ENCODE assay signal across 39 cellular contexts in the genomic region with DNA sequence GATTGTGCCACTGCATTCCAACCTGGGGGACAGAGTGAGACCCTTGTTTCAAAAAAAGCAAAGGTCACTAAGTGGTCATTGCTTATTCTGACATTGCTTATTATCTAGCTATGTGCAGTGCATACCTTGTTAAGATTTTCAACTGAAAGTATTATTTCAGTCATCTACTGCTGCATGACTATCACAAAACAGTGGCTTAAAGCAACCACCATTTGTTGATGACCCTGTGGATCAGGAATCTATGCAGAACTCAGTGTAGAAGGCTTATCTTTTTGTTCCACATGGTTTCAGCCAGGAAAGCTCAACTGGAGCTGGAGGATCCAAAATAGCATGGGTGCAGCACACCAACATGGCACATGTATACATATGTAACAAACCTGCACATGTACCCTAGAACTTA. TPM values are rescaled to one million over a fixed set of nuclear protein-coding genes. Genes with fewer than 3 reads are reported as not detected.
"Had no signal": no experiment of that assay in that cellular context is flagged by ENCODE, and none has a peak within 500 bp of the region (broad histone marks: within the 10 kb centered on the region; RNA-seq: fewer than 3 reads in every experiment).

No MANE protein-coding gene starts in this region.

- H3K9me3 ChIP-seq: MG63 had no signal

- H3K36me3 ChIP-seq: MG63 had no signal

- H3K4me3 ChIP-seq: MG63 had no signal

- DNase-seq: Karpas-422, Kasumi-1, MG63, MM.1S, MV-4-11, NCI-H1048, NCI-H1092, NCI-H1092 treated with DMSO at 0.1 percent for 48 hours, NCI-H1105, NCI-H1105 treated with DMSO at 0.1 percent for 48 hours, NCI-H1417, NCI-H1417 treated with DMSO at 0.1 percent for 48 hours, NCI-H1436, NCI-H1436 treated with DMSO at 0.1 percent for 48 hours, NCI-H146, NCI-H1694, NCI-H1694 treated with DMSO at 0.1 percent for 48 hours, NCI-H187, NCI-H187 treated with DMSO at 0.1 percent for 48 hours, NCI-H1930, NCI-H2029, NCI-H2029 treated with DMSO at 0.1 percent for 48 hours, NCI-H2081, NCI-H2081 treated with DMSO at 0.1 percent for 48 hours, NCI-H2107, NCI-H2171, NCI-H2171 treated with DMSO at 0.1 percent for 48 hours, NCI-H2227 treated with DMSO at 0.1 percent for 48 hours, NCI-H226, NCI-H345, NCI-H446, NCI-H446 treated with DMSO at 0.1 percent for 48 hours, NCI-H510A, NCI-H510A treated with DMSO at 0.1 percent for 48 hours, NCI-H524, NCI-H524 treated with DMSO at 0.1 percent for 48 hours had no signal

RNA-seq across cellular contexts. Expression of gene ENKUR, which starts 23.6 kb away (rescaled TPM):
- total RNA-seq: LHCN-M2, M059J, NCI-H460 had no signal
